In the genomic region with DNA sequence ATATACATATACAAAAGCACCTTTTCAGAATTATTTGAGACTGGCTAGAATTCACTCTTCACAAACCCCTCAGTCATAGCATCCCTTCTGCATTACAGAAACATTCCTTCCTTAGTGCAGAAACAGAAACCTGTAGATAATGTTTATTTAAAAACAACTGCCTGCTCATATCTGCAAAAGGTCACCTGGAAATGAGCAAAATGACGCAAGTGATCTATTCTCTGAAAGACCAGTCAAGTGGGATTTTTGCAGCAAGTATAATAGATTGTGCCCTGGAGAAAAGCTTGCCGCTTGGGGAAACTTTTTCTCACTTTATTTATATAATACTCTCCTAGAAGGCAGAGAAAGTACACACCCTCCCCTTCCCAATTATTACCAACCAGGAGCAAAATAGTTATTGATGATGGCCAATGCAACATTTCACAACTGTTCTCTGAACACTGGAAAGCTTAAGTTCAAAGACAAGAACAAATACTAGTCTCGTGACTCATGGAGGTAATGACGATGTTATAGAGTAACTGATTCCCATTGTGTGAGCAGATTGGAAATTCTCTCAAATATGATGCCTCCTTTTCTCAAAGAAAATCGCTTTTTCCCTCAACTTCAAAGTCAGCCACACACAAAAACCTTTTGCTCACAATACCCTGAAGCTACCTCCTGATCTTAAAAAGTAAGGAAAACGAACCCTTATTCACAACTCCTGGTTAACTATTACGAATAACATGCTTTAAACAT, we compare ENCODE assay signal across 12 cellular contexts. TPM values are rescaled to one million over a fixed set of nuclear protein-coding genes. Genes with fewer than 3 reads are reported as not detected.
DNase-seq lines count a peak whose midpoint lies in the region; ATAC-seq, FAIRE-seq and TF ChIP-seq lines count a peak whose summit lies in the region.
"Had no signal": no experiment of that assay in that cellular context is flagged by ENCODE, and none has a peak within 500 bp of the region (broad histone marks: within the 10 kb centered on the region; RNA-seq: fewer than 3 reads in every experiment).

No MANE protein-coding gene starts in this region.

- peaks cover 21% of the 10 kb centered on the region for H3K79me2 ChIP-seq in keratinocyte (ENCODE audit: control insufficient read depth, insufficient read depth, low read length)

- no peak for ATAC-seq in HG02798 (IDR thresholded peaks at IDR 0.05; ENCODE audit: poor library complexity, unreplicated experiment)
- ATAC-seq: stimulated activated effector memory CD8-positive, alpha-beta T cell treated with anti-CD3 and anti-CD28 coated beads, Interleukin-12 subunit alpha, Interleukin-12 subunit beta, amount 100 ng/mL, for 72 hours had no signal

- H3K4me3 Mint-ChIP-seq in CD4-positive, alpha-beta memory T cell = no peak overlapping the region
- H3K4me3 Mint-ChIP-seq: stimulated activated effector memory CD8-positive, alpha-beta T cell treated with anti-CD3 and anti-CD28 coated beads, Interleukin-12 subunit alpha, Interleukin-12 subunit beta, amount 100 ng/mL, for 72 hours had no signal

- in situ Hi-C loops in astrocyte of the spinal cord (cut with HindIII; ENCODE audit: low sequenced_read_pairs) = no loop called here

- peaks cover 0 to 5% (median 3%) of the 10 kb centered on the region in 8 donors for H3K9me3 Mint-ChIP-seq in CD4-positive, alpha-beta memory T cell
- H3K9me3 Mint-ChIP-seq: stimulated activated effector memory CD8-positive, alpha-beta T cell treated with anti-CD3 and anti-CD28 coated beads, Interleukin-12 subunit alpha, Interleukin-12 subunit beta, amount 100 ng/mL, for 72 hours had no signal

- TF ChIP-seq CTCF in astrocyte of the spinal cord (IDR thresholded peaks at IDR 0.05; ENCODE audit: low read depth, low read length) = no peak
- no peak for TF ChIP-seq CTCF in keratinocyte (optimal IDR thresholded peaks at IDR 0.05 in 1 of 3, IDR thresholded peaks at IDR 0.05 in 1 of 3, conservative IDR thresholded peaks at IDR 0.05 in 1 of 3; ENCODE audit: extremely low read depth in 1 of 3, insufficient read depth in 2 of 3, low read length in 3 of 3)
- TF ChIP-seq CTCF in thyroid gland (IDR thresholded peaks at IDR 0.05) = no peak

- no peaks in the 10 kb centered on the region for H3K36me3 Mint-ChIP-seq in CD4-positive, alpha-beta memory T cell
- H3K36me3 Mint-ChIP-seq: stimulated activated effector memory CD8-positive, alpha-beta T cell treated with anti-CD3 and anti-CD28 coated beads, Interleukin-12 subunit alpha, Interleukin-12 subunit beta, amount 100 ng/mL, for 72 hours had no signal

- H3K9me1 ChIP-seq in keratinocyte (ENCODE audit: control insufficient read depth, extremely low read depth, insufficient read depth, low read length) = no peaks in the 10 kb centered on the region

- no peaks in the 10 kb centered on the region for H4K20me1 ChIP-seq in keratinocyte (ENCODE audit: control insufficient read depth, extremely low read depth, insufficient read depth, low read length)
- H4K20me1 ChIP-seq: BLaER1 treated with 17β-estradiol and CSF1 and Interleukin-3, amounts not matched to agents 10 nM and 100 nM had no signal

- H3K27me3 Mint-ChIP-seq in CD4-positive, alpha-beta memory T cell = no peaks in the 10 kb centered on the region

- 30 to 32% methylated on average over 7 of the region's 7 CpGs for WGBS in thyroid gland, 2 donors

- H3K4me3 ChIP-seq in astrocyte of the spinal cord (ENCODE audit: low read depth, low read length) (peak overlapping the region; percentile 20), keratinocyte (ENCODE audit: control insufficient read depth in 2 of 3, extremely low read depth in 1 of 3, insufficient read depth in 2 of 3, low read depth in 1 of 3, low read length in 3 of 3) (peak overlapping the region in 1 of 3 experiments; percentile 22), thyroid gland (replicated peaks in 1 of 3) (no peak overlapping the region)
- H3K4me3 ChIP-seq in CD4-positive, alpha-beta memory T cell (ENCODE audit: low read length in 2 of 2) = no peak overlapping the region
- H3K4me3 ChIP-seq: BLaER1 treated with 17β-estradiol and CSF1 and Interleukin-3, amounts not matched to agents 10 nM and 100 nM had no signal

- CTCF ChIA-PET in CD4-positive, alpha-beta memory T cell (lab: Charles Lee; ENCODE audit: partially characterized antibody) = no interaction called here

- peak; percentile 48 for FAIRE-seq in keratinocyte (lab: Jason Lieb, UNC)

- H3K9ac ChIP-seq in keratinocyte (ENCODE audit: control insufficient read depth, extremely low read depth, insufficient read depth, low read length) = peak overlapping the region; percentile 62
- H3K9ac ChIP-seq: BLaER1 treated with 17β-estradiol and CSF1 and Interleukin-3, amounts not matched to agents 10 nM and 100 nM had no signal

- no peak overlapping the region for H2AFZ ChIP-seq in keratinocyte (ENCODE audit: control insufficient read depth, low read length)

- POLR2A ChIA-PET in CD4-positive, alpha-beta memory T cell (lab: Charles Lee; ENCODE audit: partially characterized antibody) = no interaction called here

- no peak for TF ChIP-seq POLR2A in thyroid gland (IDR thresholded peaks at IDR 0.05)

- H3K4me2 ChIP-seq in keratinocyte (ENCODE audit: control insufficient read depth, extremely low read depth, insufficient read depth, low read depth, low read length) = peak overlapping the region; percentile 64

- H3K27ac ChIP-seq in keratinocyte (ENCODE audit: control insufficient read depth, insufficient read depth, low read length) = peak overlapping the region; percentile 82
- peak overlapping the region in 2 of 3 donors; percentile 43 to 63 for H3K27ac ChIP-seq in thyroid gland
- no peak overlapping the region for H3K27ac ChIP-seq in CD4-positive, alpha-beta memory T cell (ENCODE audit: low read depth, low read length)
- H3K27ac ChIP-seq: BLaER1 treated with 17β-estradiol and CSF1 and Interleukin-3, amounts not matched to agents 10 nM and 100 nM had no signal

- dilution Hi-C loops in keratinocyte (cut with MboI; ENCODE audit: extremely low pct_ligation_motif_present, low sequenced_read_pairs) = no loop called here

- intact Hi-C loops in thyroid gland (cut with DNase I) = no loop called here
- intact Hi-C loops in CD4-positive, alpha-beta memory T cell (cut with micrococcal nuclease) = no loop called here

- H3K27me3 ChIP-seq in keratinocyte (ENCODE audit: control insufficient read depth, extremely low read depth, insufficient read depth, low read length) (no peaks in the 10 kb centered on the region), thyroid gland (no peaks in the 10 kb centered on the region)
- no peaks in the 10 kb centered on the region for H3K27me3 ChIP-seq in CD4-positive, alpha-beta memory T cell (ENCODE audit: insufficient read depth, low read length)

- peak; percentile 14 for DNase-seq in SIG-M5 treated with dmso at 0.1 percent for 504 hours (lab: John Stamatoyannopoulos, UW; ENCODE audit: unreplicated experiment)
- no peak for DNase-seq in SIG-M5 (lab: John Stamatoyannopoulos, UW)
- DNase-seq in astrocyte of the spinal cord (ENCODE audit: low read depth, low spot score) = peak; percentile 85
- no peak for DNase-seq in keratinocyte (ENCODE audit: low read depth, low spot score)
- DNase-seq in thyroid gland = no peak
- no peak for DNase-seq in CD4-positive, alpha-beta memory T cell
- no peak for DNase-seq in stimulated activated naive CD4-positive, alpha-beta T cell (lab: John Stamatoyannopoulos, UW)
- DNase-seq: posterior cingulate gyrus, SW 1271 had no signal

- H3K36me3 ChIP-seq in keratinocyte (ENCODE audit: control insufficient read depth in 2 of 2, extremely low read depth in 1 of 2, insufficient read depth in 2 of 2, low read length in 2 of 2) (no peaks in the 10 kb centered on the region), thyroid gland (no peaks in the 10 kb centered on the region)
- H3K36me3 ChIP-seq in CD4-positive, alpha-beta memory T cell (ENCODE audit: insufficient read depth, low read length) = no peaks in the 10 kb centered on the region
- H3K36me3 ChIP-seq: BLaER1 treated with 17β-estradiol and CSF1 and Interleukin-3, amounts not matched to agents 10 nM and 100 nM had no signal

- no peak overlapping the region for H3K27ac Mint-ChIP-seq in CD4-positive, alpha-beta memory T cell
- H3K27ac Mint-ChIP-seq: stimulated activated effector memory CD8-positive, alpha-beta T cell treated with anti-CD3 and anti-CD28 coated beads, Interleukin-12 subunit alpha, Interleukin-12 subunit beta, amount 100 ng/mL, for 72 hours had no signal

- H3K4me1 Mint-ChIP-seq in CD4-positive, alpha-beta memory T cell = no peaks in the 10 kb centered on the region
- H3K4me1 Mint-ChIP-seq: stimulated activated effector memory CD8-positive, alpha-beta T cell treated with anti-CD3 and anti-CD28 coated beads, Interleukin-12 subunit alpha, Interleukin-12 subunit beta, amount 100 ng/mL, for 72 hours had no signal

- H3K4me1 ChIP-seq in keratinocyte (ENCODE audit: control insufficient read depth, extremely low read depth, insufficient read depth, low read length) = peaks cover 29% of the 10 kb centered on the region
- peaks cover 0 to 3% of the 10 kb centered on the region in 2 donors for H3K4me1 ChIP-seq in thyroid gland
- H3K4me1 ChIP-seq in CD4-positive, alpha-beta memory T cell (ENCODE audit: insufficient read depth, low read length) = no peaks in the 10 kb centered on the region

- peaks cover 4% of the 10 kb centered on the region for H3K9me3 ChIP-seq in keratinocyte (ENCODE audit: control insufficient read depth, low read depth, low read length)
- no peaks in the 10 kb centered on the region for H3K9me3 ChIP-seq in thyroid gland
- H3K9me3 ChIP-seq in CD4-positive, alpha-beta memory T cell (ENCODE audit: control insufficient read depth in 1 of 2, low read length in 2 of 2) = no peaks in the 10 kb centered on the region

RNA-seq across cellular contexts. Expression of gene MID1, which starts 41.2 kb away (rescaled TPM):
- polyA plus RNA-seq in keratinocyte = 4.7 to 15.4 TPM (median 9.2 TPM) in 3 replicates
- 4.6 TPM for polyA plus RNA-seq in keratinocyte (2011; ENCODE audit: low read depth)
- polyA plus RNA-seq in keratinocyte (2011; cell fraction: cytosol; rRNA removed) = 7.0 and 9.4 TPM in 2 replicates
- polyA plus RNA-seq in keratinocyte (2011; cell fraction: nucleus; rRNA removed) = 25.4 and 27.3 TPM in 2 replicates
- 4.4 and 8.7 TPM in 2 replicates for polyA plus RNA-seq in keratinocyte (2012; ENCODE audit: low replicate concordance)
- 25.9 to 49.1 TPM (median 38.5 TPM) in 3 replicates for polyA minus RNA-seq in keratinocyte
- polyA minus RNA-seq in keratinocyte (2011; cell fraction: cytosol; rRNA and poly(A)+ RNA removed) = 5.2 TPM
- polyA minus RNA-seq in keratinocyte (2011; cell fraction: nucleus; rRNA and poly(A)+ RNA removed) = 19.9 and 36.3 TPM in 2 replicates
- 10 to 100 TPM in 3 of 4 donors, 1 to 10 TPM in 1; 9.5 to 19.5 (median 12.7) TPM for total RNA-seq in thyroid gland
- total RNA-seq in CD4-positive, alpha-beta memory T cell = not detected
- polyA plus RNA-seq in CD4-positive, alpha-beta memory T cell = not detected

Comparison
In these comparisons a context has a peak if more than half of its experiments do, and no peak if none do; other contexts are left out.
1. DNase-seq: peak in SIG-M5 treated with dmso at 0.1 percent for 504 hours (single experiment) and astrocyte of the spinal cord (single experiment); none in SIG-M5 (single experiment), keratinocyte (single experiment), thyroid gland (0 of 2), CD4-positive, alpha-beta memory T cell (0 of 5) and stimulated activated naive CD4-positive, alpha-beta T cell (0 of 6).
2. RNA of gene MID1, which starts 41.2 kb away (total RNA-seq): 9.5 to 19.5 TPM in thyroid gland; not detected in CD4-positive, alpha-beta memory T cell; every median in the first group is over 10 times any median in the second.